ENCODE assay signal across 18 cellular contexts in genomic region chr6:143562143-143562542, GRCh38.
"Had no signal": no experiment of that assay in that cellular context is flagged by ENCODE, and none has a peak within 500 bp of the region (broad histone marks: within the 10 kb centered on the region; RNA-seq: fewer than 3 reads in every experiment).

No MANE protein-coding gene starts in this region.

- H3K27me3 Mint-ChIP-seq: naive B cell had no signal

- H3K9me3 Mint-ChIP-seq: naive B cell had no signal

- DNase-seq: cerebellar nuclear complex; effector CD4-positive, alpha-beta T cell; foreskin melanocyte; heart right ventricle; hypothalamus; left cardiac atrium; left ventricle myocardium superior; mesenchymal stem cell; midbrain; naive B cell; posterior cingulate gyrus; sigmoid colon; stimulated activated CD4-positive, alpha-beta T cell treated with anti-CD3 and anti-CD28 coated beads, Interleukin-2, amount 100 ng/mL, for 24 hours; stimulated activated CD4-positive, alpha-beta T cell treated with anti-CD3 and anti-CD28 coated beads, Interleukin-4, amount 100 ng/mL, for 4 hours; stimulated activated naive CD4-positive, alpha-beta T cell; stomach; substantia nigra; transverse colon had no signal

- ATAC-seq: left cardiac atrium had no signal

- H3K36me3 Mint-ChIP-seq: naive B cell had no signal

- H3K4me3 Mint-ChIP-seq: naive B cell had no signal
